In genomic region chr1:29786195-29786594, GRCh38 we compare ENCODE assay signal across 15 cellular contexts.
DNase-seq lines count a peak whose midpoint lies in the region; ATAC-seq, FAIRE-seq and TF ChIP-seq lines count a peak whose summit lies in the region.
"Had no signal": no experiment of that assay in that cellular context is flagged by ENCODE, and none has a peak within 500 bp of the region (broad histone marks: within the 10 kb centered on the region; RNA-seq: fewer than 3 reads in every experiment).

No MANE protein-coding gene starts in this region.

- H3K27ac Mint-ChIP-seq in chondrocyte (ENCODE audit: unreplicated experiment): no peak overlapping the region
- H3K27ac Mint-ChIP-seq in CD8-positive, alpha-beta memory T cell: no peak overlapping the region
- H3K27ac Mint-ChIP-seq in T-helper 2 cell treated with Interferon-gamma antibody and Interleukin-4, amounts not matched to agents 5 μg/mL and 100 μg/mL, for 36 hours: no peak overlapping the region

- POLR2A ChIA-PET in CD8-positive, alpha-beta memory T cell (lab: Charles Lee): no interaction called here

- H3K4me3 ChIP-seq in right atrium auricular region (no peak overlapping the region), heart right ventricle (no peak overlapping the region)
- H3K4me3 ChIP-seq in CD8-positive, alpha-beta memory T cell (ENCODE audit: low read length): no peak overlapping the region

- no peak for TF ChIP-seq POLR2A in H54 (IDR thresholded peaks at IDR 0.05; ENCODE audit: low read depth, low read length)

- FAIRE-seq in H54 (lab: Jason Lieb, UNC): no peak
- FAIRE-seq: D721Med had no signal

- H3K9me3 ChIP-seq in right atrium auricular region (no peaks in the 10 kb centered on the region), heart right ventricle (no peaks in the 10 kb centered on the region)
- no peaks in the 10 kb centered on the region for H3K9me3 ChIP-seq in CD8-positive, alpha-beta memory T cell (ENCODE audit: low read length)

- H3K9me3 Mint-ChIP-seq in chondrocyte (ENCODE audit: low read depth): no peaks in the 10 kb centered on the region
- H3K9me3 Mint-ChIP-seq in CD8-positive, alpha-beta memory T cell: no peaks in the 10 kb centered on the region
- H3K9me3 Mint-ChIP-seq in T-helper 2 cell treated with Interferon-gamma antibody and Interleukin-4, amounts not matched to agents 5 μg/mL and 100 μg/mL, for 36 hours: no peaks in the 10 kb centered on the region
- H3K9me3 Mint-ChIP-seq: CD8-positive, alpha-beta T cell had no signal

- CTCF ChIA-PET in CD8-positive, alpha-beta memory T cell (lab: Charles Lee): no interaction called here

- H3K27me3 Mint-ChIP-seq in chondrocyte (ENCODE audit: low read depth): peaks cover 21% of the 10 kb centered on the region
- peaks cover 9 to 27% of the 10 kb centered on the region in 2 donors for H3K27me3 Mint-ChIP-seq in CD8-positive, alpha-beta memory T cell
- no peaks in the 10 kb centered on the region for H3K27me3 Mint-ChIP-seq in T-helper 2 cell treated with Interferon-gamma antibody and Interleukin-4, amounts not matched to agents 5 μg/mL and 100 μg/mL, for 36 hours (ENCODE audit: low read depth)

- 78 to 82% methylated on average over 4 of the region's 4 CpGs for WGBS in heart right ventricle, 2 donors

- no peaks in the 10 kb centered on the region for H3K36me3 Mint-ChIP-seq in chondrocyte (ENCODE audit: low read depth)
- no peaks in the 10 kb centered on the region for H3K36me3 Mint-ChIP-seq in CD8-positive, alpha-beta memory T cell
- H3K36me3 Mint-ChIP-seq in T-helper 2 cell treated with Interferon-gamma antibody and Interleukin-4, amounts not matched to agents 5 μg/mL and 100 μg/mL, for 36 hours (ENCODE audit: low read depth): no peaks in the 10 kb centered on the region
- H3K36me3 Mint-ChIP-seq: CD8-positive, alpha-beta T cell had no signal

- H3K4me1 ChIP-seq in right atrium auricular region (no peaks in the 10 kb centered on the region), heart right ventricle (no peaks in the 10 kb centered on the region)
- no peaks in the 10 kb centered on the region for H3K4me1 ChIP-seq in CD8-positive, alpha-beta memory T cell (ENCODE audit: insufficient read depth, low read length)

- H3K27ac ChIP-seq in right atrium auricular region (no peak overlapping the region), heart right ventricle (no peak overlapping the region)
- no peak overlapping the region for H3K27ac ChIP-seq in CD8-positive, alpha-beta memory T cell (ENCODE audit: low read depth, low read length)

- H3K4me3 Mint-ChIP-seq in chondrocyte (ENCODE audit: unreplicated experiment): no peak overlapping the region
- no peak overlapping the region for H3K4me3 Mint-ChIP-seq in CD8-positive, alpha-beta memory T cell
- no peak overlapping the region for H3K4me3 Mint-ChIP-seq in T-helper 2 cell treated with Interferon-gamma antibody and Interleukin-4, amounts not matched to agents 5 μg/mL and 100 μg/mL, for 36 hours
- H3K4me3 Mint-ChIP-seq: CD8-positive, alpha-beta T cell had no signal

- TF ChIP-seq CTCF in right atrium auricular region (IDR thresholded peaks at IDR 0.05) (no peak), heart right ventricle (IDR thresholded peaks at IDR 0.05) (no peak), chondrocyte (IDR thresholded peaks at IDR 0.05) (no peak)

- H3K36me3 ChIP-seq in right atrium auricular region (no peaks in the 10 kb centered on the region), heart right ventricle (no peaks in the 10 kb centered on the region)
- no peaks in the 10 kb centered on the region for H3K36me3 ChIP-seq in CD8-positive, alpha-beta memory T cell (ENCODE audit: insufficient read depth, low read length)

- H3K4me1 Mint-ChIP-seq in chondrocyte (ENCODE audit: low read depth): no peaks in the 10 kb centered on the region
- no peaks in the 10 kb centered on the region for H3K4me1 Mint-ChIP-seq in CD8-positive, alpha-beta memory T cell
- H3K4me1 Mint-ChIP-seq in T-helper 2 cell treated with Interferon-gamma antibody and Interleukin-4, amounts not matched to agents 5 μg/mL and 100 μg/mL, for 36 hours (ENCODE audit: low read depth): no peaks in the 10 kb centered on the region

- intact Hi-C loops in heart right ventricle (cut with DNase I): loop anchor here in 1 of 10 donors (10.0 kb wide), 1 partner anchor 319 kb away; no protein-coding TSS in a partner anchor

- DNase-seq in NCI-H2029 (lab: John Stamatoyannopoulos, UW) (peak; percentile 46), NCI-H2029 treated with DMSO at 0.1 percent for 48 hours (lab: John Stamatoyannopoulos, UW) (no peak), right atrium auricular region (ENCODE audit: low spot score) (peak; percentile 9), heart right ventricle (no peak), chondrocyte (ENCODE audit: low spot score) (peak; percentile 47), H54 (ENCODE audit: insufficient read length, low spot score) (no peak)
- no peak for DNase-seq in CD8-positive, alpha-beta memory T cell
- DNase-seq in T-helper 2 cell treated with Interferon-gamma antibody and Interleukin-4, amounts not matched to agents 5 μg/mL and 100 μg/mL, for 36 hours (ENCODE audit: low spot score): no peak
- DNase-seq: 8988T, KBM-7, NCI-H187, NCI-H510A, NCI-H82 had no signal

- H3K27me3 ChIP-seq in right atrium auricular region: no peaks in the 10 kb centered on the region
- peaks cover 0 to 48% (median 3%) of the 10 kb centered on the region in 7 donors for H3K27me3 ChIP-seq in heart right ventricle
- no peaks in the 10 kb centered on the region for H3K27me3 ChIP-seq in CD8-positive, alpha-beta memory T cell (ENCODE audit: insufficient read depth, low read length, poor library complexity, severe bottlenecking)

- no peak for ATAC-seq in heart right ventricle
- ATAC-seq: CD8-positive, alpha-beta T cell had no signal

Comparison
In these comparisons a context has a peak if more than half of its experiments do, and no peak if none do; other contexts are left out.
1. DNase-seq: peak in NCI-H2029 (single experiment), right atrium auricular region (single experiment) and chondrocyte (single experiment); none in NCI-H2029 treated with DMSO at 0.1 percent for 48 hours (single experiment), heart right ventricle (0 of 2), CD8-positive, alpha-beta memory T cell (0 of 5), H54 (single experiment) and T-helper 2 cell treated with Interferon-gamma antibody and Interleukin-4, amounts not matched to agents 5 μg/mL and 100 μg/mL, for 36 hours (single experiment).